ENCODE assay signal across 40 cellular contexts in genomic region chr15:87952736-87953135, GRCh38.
"Had no signal": no experiment of that assay in that cellular context is flagged by ENCODE, and none has a peak within 500 bp of the region (broad histone marks: within the 10 kb centered on the region; RNA-seq: fewer than 3 reads in every experiment).

No MANE protein-coding gene starts in this region.

- H3K9me3 Mint-ChIP-seq: activated naive CD4-positive, alpha-beta T cell treated with anti-CD3 and anti-CD28 coated beads for 36 hours; activated naive CD4-positive, alpha-beta T cell treated with anti-CD3 and anti-CD28 coated beads, Interleukin-2, amount 10 ng/mL, durations not matched to agents 7 days and 5 days; activated naive CD4-positive, alpha-beta T cell treated with anti-CD3 and anti-CD28 coated beads, Interleukin-2, amount 50 U/mL, for 24 hours; activated naive CD4-positive, alpha-beta T cell treated with anti-CD3 and anti-CD28 coated beads, Interleukin-2, amount 50 U/mL, for 72 hours; activated naive CD8-positive, alpha-beta T cell treated with anti-CD3 and anti-CD28 coated beads for 36 hours; activated naive CD8-positive, alpha-beta T cell treated with anti-CD3 and anti-CD28 coated beads, Interleukin-2, amount 10 ng/mL, durations not matched to agents 7 days and 5 days; activated naive CD8-positive, alpha-beta T cell treated with anti-CD3 and anti-CD28 coated beads, Interleukin-2, amount 50 U/mL, for 24 hours; activated T-cell treated with anti-CD3 and anti-CD28 coated beads, Interleukin-2, amount 50 U/mL, for 24 hours; activated T-cell treated with anti-CD3 and anti-CD28 coated beads, Interleukin-2, amount 50 U/mL, for 4 hours; activated T-cell treated with anti-CD3 and anti-CD28 coated beads, Interleukin-2, amount 50 U/mL, for 72 hours; activated T-helper 1 cell treated with anti-CD3 and anti-CD28 coated beads, Interleukin-12 subunit alpha, Interleukin-12 subunit beta, Interleukin-2, Interleukin-4 antibody, amounts not matched to agents 30 ng/mL and 10 ng/mL and 1 ng/mL, durations not matched to agents 14 hours and 24 hours and 36 hours; activated T-helper 2 cell treated with anti-CD3 and anti-CD28 coated beads, Interferon-gamma antibody, Interleukin-2, Interleukin-4, amounts not matched to agents 10 μg/mL and 5 μg/mL and 100 μg/mL, durations not matched to agents 14 hours and 24 hours and 36 hours; central memory CD8-positive, alpha-beta T cell had no signal

- H3K27ac ChIP-seq: adrenal gland, ascending aorta, body of pancreas, brain microvascular endothelial cell, cardiac muscle cell had no signal

- H3K4me3 Mint-ChIP-seq: activated naive CD4-positive, alpha-beta T cell treated with anti-CD3 and anti-CD28 coated beads for 36 hours; activated naive CD4-positive, alpha-beta T cell treated with anti-CD3 and anti-CD28 coated beads, Interleukin-2, amount 10 ng/mL, durations not matched to agents 7 days and 5 days; activated naive CD4-positive, alpha-beta T cell treated with anti-CD3 and anti-CD28 coated beads, Interleukin-2, amount 50 U/mL, for 24 hours; activated naive CD8-positive, alpha-beta T cell; activated naive CD8-positive, alpha-beta T cell treated with anti-CD3 and anti-CD28 coated beads for 36 hours; activated naive CD8-positive, alpha-beta T cell treated with anti-CD3 and anti-CD28 coated beads, Interleukin-2, amount 10 ng/mL, durations not matched to agents 7 days and 5 days; activated naive CD8-positive, alpha-beta T cell treated with anti-CD3 and anti-CD28 coated beads, Interleukin-2, amount 50 U/mL, for 24 hours; activated T-cell treated with anti-CD3 and anti-CD28 coated beads, Interleukin-2, amount 50 U/mL, for 24 hours; activated T-cell treated with anti-CD3 and anti-CD28 coated beads, Interleukin-2, amount 50 U/mL, for 4 hours; activated T-cell treated with anti-CD3 and anti-CD28 coated beads, Interleukin-2, amount 50 U/mL, for 72 hours; activated T-helper 1 cell treated with anti-CD3 and anti-CD28 coated beads, Interleukin-12 subunit alpha, Interleukin-12 subunit beta, Interleukin-2, Interleukin-4 antibody, amounts not matched to agents 30 ng/mL and 10 ng/mL and 1 ng/mL, durations not matched to agents 14 hours and 24 hours and 36 hours; activated T-helper 17 cell treated with anti-CD3 and anti-CD28 coated beads, Interleukin-2, amount 50 U/mL, for 72 hours; brain; central memory CD8-positive, alpha-beta T cell had no signal

- DNase-seq: activated effector memory CD4-positive, alpha-beta T cell treated with anti-CD3 and anti-CD28 coated beads, Interleukin-2, amount 50 U/mL, for 16 hours; activated effector memory CD4-positive, alpha-beta T cell treated with Interleukin-2 at 50 U/mL for 16 hours; activated gamma-delta T cell; activated gamma-delta T cell treated with Interleukin-2 at 50 U/mL for 16 hours; activated naive CD4-positive, alpha-beta T cell; activated naive CD4-positive, alpha-beta T cell treated with anti-CD3 and anti-CD28 coated beads for 36 hours; activated naive CD4-positive, alpha-beta T cell treated with anti-CD3 and anti-CD28 coated beads, Interleukin-2, amount 10 ng/mL, durations not matched to agents 7 days and 5 days; activated naive CD4-positive, alpha-beta T cell treated with anti-CD3 and anti-CD28 coated beads, Interleukin-2, amount 50 U/mL, for 16 hours; activated naive CD4-positive, alpha-beta T cell treated with Interleukin-2 at 50 U/mL for 16 hours; activated naive CD8-positive, alpha-beta T cell treated with anti-CD3 and anti-CD28 coated beads for 36 hours; activated naive CD8-positive, alpha-beta T cell treated with anti-CD3 and anti-CD28 coated beads, Interleukin-2, amount 10 ng/mL, durations not matched to agents 7 days and 5 days; activated naive CD8-positive, alpha-beta T cell treated with anti-CD3 and anti-CD28 coated beads, Interleukin-2, amount 50 U/mL, for 24 hours; activated T-cell treated with anti-CD3 and anti-CD28 coated beads, Interleukin-2, amount 50 U/mL, for 1 hour; activated T-cell treated with anti-CD3 and anti-CD28 coated beads, Interleukin-2, amount 50 U/mL, for 24 hours; activated T-cell treated with anti-CD3 and anti-CD28 coated beads, Interleukin-2, amount 50 U/mL, for 4 hours; activated T-cell treated with anti-CD3 and anti-CD28 coated beads, Interleukin-2, amount 50 U/mL, for 48 hours; activated T-cell treated with anti-CD3 and anti-CD28 coated beads, Interleukin-2, amount 50 U/mL, for 72 hours; adrenal gland; amniotic stem cell; amygdala; anterior cingulate cortex; aorta; body of pancreas; brain microvascular endothelial cell; caudate nucleus; central memory CD4-positive, alpha-beta T cell; cerebellar nuclear complex had no signal

- H3K36me3 Mint-ChIP-seq: activated naive CD4-positive, alpha-beta T cell treated with anti-CD3 and anti-CD28 coated beads, Interleukin-2, amount 10 ng/mL, durations not matched to agents 7 days and 5 days; activated naive CD4-positive, alpha-beta T cell treated with anti-CD3 and anti-CD28 coated beads, Interleukin-2, amount 50 U/mL, for 24 hours; activated naive CD4-positive, alpha-beta T cell treated with anti-CD3 and anti-CD28 coated beads, Interleukin-2, amount 50 U/mL, for 72 hours; activated naive CD8-positive, alpha-beta T cell; activated naive CD8-positive, alpha-beta T cell treated with anti-CD3 and anti-CD28 coated beads for 36 hours; activated naive CD8-positive, alpha-beta T cell treated with anti-CD3 and anti-CD28 coated beads, Interleukin-2, amount 10 ng/mL, durations not matched to agents 7 days and 5 days; brain had no signal

- H3K27me3 ChIP-seq: adrenal gland, ascending aorta, body of pancreas, brain microvascular endothelial cell, breast epithelium, cardiac muscle cell had no signal

- H3K4me3 ChIP-seq: adrenal gland, ascending aorta, body of pancreas, breast epithelium, cardiac muscle cell had no signal

- H3K27me3 Mint-ChIP-seq: activated naive CD4-positive, alpha-beta T cell treated with anti-CD3 and anti-CD28 coated beads, Interleukin-2, amount 10 ng/mL, durations not matched to agents 7 days and 5 days; activated naive CD8-positive, alpha-beta T cell; activated naive CD8-positive, alpha-beta T cell treated with anti-CD3 and anti-CD28 coated beads for 36 hours; activated naive CD8-positive, alpha-beta T cell treated with anti-CD3 and anti-CD28 coated beads, Interleukin-2, amount 10 ng/mL, durations not matched to agents 7 days and 5 days; activated naive CD8-positive, alpha-beta T cell treated with anti-CD3 and anti-CD28 coated beads, Interleukin-2, amount 50 U/mL, for 24 hours; activated T-helper 17 cell treated with anti-CD3 and anti-CD28 coated beads, Interleukin-2, amount 50 U/mL, for 72 hours; central memory CD8-positive, alpha-beta T cell had no signal

- H3K9me3 ChIP-seq: adrenal gland, ascending aorta, body of pancreas, breast epithelium had no signal

- H3K4me1 Mint-ChIP-seq: activated naive CD4-positive, alpha-beta T cell treated with anti-CD3 and anti-CD28 coated beads, Interleukin-2, amount 10 ng/mL, durations not matched to agents 7 days and 5 days; activated naive CD4-positive, alpha-beta T cell treated with anti-CD3 and anti-CD28 coated beads, Interleukin-2, amount 50 U/mL, for 24 hours; activated naive CD8-positive, alpha-beta T cell treated with anti-CD3 and anti-CD28 coated beads for 36 hours; activated naive CD8-positive, alpha-beta T cell treated with anti-CD3 and anti-CD28 coated beads, Interleukin-2, amount 10 ng/mL, durations not matched to agents 7 days and 5 days; activated naive CD8-positive, alpha-beta T cell treated with anti-CD3 and anti-CD28 coated beads, Interleukin-2, amount 50 U/mL, for 24 hours; activated T-helper 17 cell treated with anti-CD3 and anti-CD28 coated beads, Interleukin-2, amount 50 U/mL, for 72 hours; central memory CD8-positive, alpha-beta T cell had no signal

- H3K27ac Mint-ChIP-seq: activated naive CD4-positive, alpha-beta T cell treated with anti-CD3 and anti-CD28 coated beads for 36 hours; activated naive CD4-positive, alpha-beta T cell treated with anti-CD3 and anti-CD28 coated beads, Interleukin-2, amount 10 ng/mL, durations not matched to agents 7 days and 5 days; activated naive CD4-positive, alpha-beta T cell treated with anti-CD3 and anti-CD28 coated beads, Interleukin-2, amount 50 U/mL, for 24 hours; activated naive CD4-positive, alpha-beta T cell treated with anti-CD3 and anti-CD28 coated beads, Interleukin-2, amount 50 U/mL, for 72 hours; activated naive CD8-positive, alpha-beta T cell; activated naive CD8-positive, alpha-beta T cell treated with anti-CD3 and anti-CD28 coated beads for 36 hours; activated naive CD8-positive, alpha-beta T cell treated with anti-CD3 and anti-CD28 coated beads, Interleukin-2, amount 10 ng/mL, durations not matched to agents 7 days and 5 days; activated naive CD8-positive, alpha-beta T cell treated with anti-CD3 and anti-CD28 coated beads, Interleukin-2, amount 50 U/mL, for 24 hours; activated T-cell treated with anti-CD3 and anti-CD28 coated beads, Interleukin-2, amount 50 U/mL, for 24 hours; activated T-cell treated with anti-CD3 and anti-CD28 coated beads, Interleukin-2, amount 50 U/mL, for 72 hours; activated T-helper 1 cell treated with anti-CD3 and anti-CD28 coated beads, Interleukin-12 subunit alpha, Interleukin-12 subunit beta, Interleukin-2, Interleukin-4 antibody, amounts not matched to agents 30 ng/mL and 10 ng/mL and 1 ng/mL, durations not matched to agents 14 hours and 24 hours and 36 hours; activated T-helper 17 cell treated with anti-CD3 and anti-CD28 coated beads, Interleukin-2, amount 50 U/mL, for 72 hours; activated T-helper 2 cell treated with anti-CD3 and anti-CD28 coated beads, Interferon-gamma antibody, Interleukin-2, Interleukin-4, amounts not matched to agents 10 μg/mL and 5 μg/mL and 100 μg/mL, durations not matched to agents 14 hours and 24 hours and 36 hours had no signal

- FAIRE-seq: astrocyte, bronchial epithelial cell had no signal

- H3K4me1 ChIP-seq: adrenal gland, ascending aorta, body of pancreas, breast epithelium had no signal

- H3K36me3 ChIP-seq: adrenal gland, ascending aorta, brain microvascular endothelial cell, breast epithelium, cardiac muscle cell had no signal
